23 cellular contexts compared by ENCODE assay signal in genomic region chr12:130877333-130877732, GRCh38. TPM values are rescaled to one million over a fixed set of nuclear protein-coding genes. Genes with fewer than 3 reads are reported as not detected.
DNase-seq lines count a peak whose midpoint lies in the region; ATAC-seq, FAIRE-seq and TF ChIP-seq lines count a peak whose summit lies in the region.
"Had no signal": no experiment of that assay in that cellular context is flagged by ENCODE, and none has a peak within 500 bp of the region (broad histone marks: within the 10 kb centered on the region; RNA-seq: fewer than 3 reads in every experiment).

No MANE protein-coding gene starts in this region.

- peaks cover 54% of the 10 kb centered on the region for H3K4me1 Mint-ChIP-seq in T-helper 17 cell

- H3K4me1 ChIP-seq in DOHH2 (ENCODE audit: control insufficient read depth, low read length) (peaks cover 72% of the 10 kb centered on the region), HEK293 (ENCODE audit: control insufficient read depth, insufficient read depth, low read length) (peaks cover 3% of the 10 kb centered on the region; the same call in 1 of the 2 replicates), endothelial cell of umbilical vein (ENCODE audit: control insufficient read depth, extremely low read depth, insufficient read depth, low read length) (peaks cover 16% of the 10 kb centered on the region)

- POLR2A ChIA-PET in HEK293 (lab: Yijun Ruan, JAX) = no interaction called here
- POLR2A ChIA-PET in endothelial cell of umbilical vein (lab: Charles Lee) = interaction anchor here (0.7 kb wide), 1 partner anchor 1283 kb away, joined by 6 read pairs; no protein-coding TSS in a partner anchor

- ATAC-seq in T-helper 17 cell (no peak), HG03565 (IDR thresholded peaks at IDR 0.05; ENCODE audit: unreplicated experiment) (no peak)
- ATAC-seq: CD8-positive, alpha-beta T cell; stimulated activated naive CD8-positive, alpha-beta T cell treated with anti-CD3 and anti-CD28 coated beads, Interleukin-15, amount 100 ng/mL, for 72 hours; T-cell had no signal

- no peaks in the 10 kb centered on the region for H3K27me3 Mint-ChIP-seq in T-helper 17 cell
- H3K27me3 Mint-ChIP-seq: central memory CD8-positive, alpha-beta T cell; stimulated activated naive CD8-positive, alpha-beta T cell treated with anti-CD3 and anti-CD28 coated beads, Interleukin-15, amount 100 ng/mL, for 72 hours; T-cell had no signal

- intact Hi-C loops in endothelial cell of umbilical vein (cut with micrococcal nuclease) = loop anchor here (10.0 kb wide), 1 partner anchor 837 kb away; the partner anchor contains the start of gene SFSWAP

- no peak for TF ChIP-seq CTCF in DOHH2 (IDR thresholded peaks at IDR 0.05; ENCODE audit: low read depth, low read length, poor library complexity, severe bottlenecking)
- no peak for TF ChIP-seq CTCF in HEK293 (tag by site-specific recombination; IDR thresholded peaks at IDR 0.05)
- no peak for TF ChIP-seq CTCF in endothelial cell of umbilical vein (IDR thresholded peaks at IDR 0.05; ENCODE audit: extremely low read depth in 1 of 2, insufficient read depth in 1 of 2, low read depth in 1 of 2, low read length in 2 of 2)

- peaks cover 67% of the 10 kb centered on the region for H3K36me3 ChIP-seq in DOHH2 (ENCODE audit: control insufficient read depth, low read length)
- peaks cover 27 to 51% of the 10 kb centered on the region in 2 experiments for H3K36me3 ChIP-seq in HEK293 (ENCODE audit: control insufficient read depth in 2 of 2, insufficient read depth in 1 of 2, low read length in 2 of 2)
- H3K36me3 ChIP-seq in endothelial cell of umbilical vein (ENCODE audit: control insufficient read depth in 2 of 2, extremely low read depth in 1 of 2, insufficient read depth in 2 of 2, low read length in 2 of 2) = peaks cover 6 to 36% of the 10 kb centered on the region in 2 experiments

- H3K9me1 ChIP-seq in endothelial cell of umbilical vein (replicated peaks; ENCODE audit: control insufficient read depth, extremely low read depth, insufficient read depth, low read length) = no peaks in the 10 kb centered on the region

- H2AFZ ChIP-seq in endothelial cell of umbilical vein (ENCODE audit: low read depth, low read length) = no peak overlapping the region
- H2AFZ ChIP-seq: PC-9 had no signal

- DNase-seq in T-helper 17 cell = no peak
- no peak for DNase-seq in endothelial cell of umbilical vein (ENCODE audit: low read depth, low spot score)
- no peak for DNase-seq in NCI-H146 treated with DMSO at 0.1 percent for 48 hours (lab: John Stamatoyannopoulos, UW; ENCODE audit: unreplicated experiment)
- no peak for DNase-seq in activated CD4-positive, CD25-positive, alpha-beta regulatory T cell treated with anti-CD3 and anti-CD28 coated beads, Interleukin-2, amount 50 U/mL, for 72 hours
- DNase-seq: activated CD4-positive, alpha-beta T cell treated with anti-CD3 and anti-CD28 coated beads, Interleukin-2, amount 50 U/mL, for 1 hour; activated naive CD4-positive, alpha-beta T cell treated with anti-CD3 and anti-CD28 coated beads for 36 hours; CD8-positive, alpha-beta T cell; DMS79 treated with DMSO at 0.1 percent for 48 hours; KG1; kidney; NCI-H187 treated with DMSO at 0.1 percent for 48 hours; NCI-H226; PC-9; SHP77 treated with DMSO at 0.1 percent for 48 hours; stimulated activated CD4-positive, alpha-beta T cell treated with anti-CD3 and anti-CD28 coated beads, Interleukin-4, amount 100 ng/mL, for 1 hour; stimulated activated naive CD8-positive, alpha-beta T cell treated with anti-CD3 and anti-CD28 coated beads, Interleukin-15, amount 100 ng/mL, for 72 hours; T-cell; tibial artery had no signal

- H3F3A ChIP-seq in DOHH2 (ENCODE audit: control insufficient read depth, insufficient read depth) = peaks cover 74% of the 10 kb centered on the region

- peak; percentile 42 for FAIRE-seq in endothelial cell of umbilical vein (lab: Jason Lieb, UNC)
- FAIRE-seq: H54, kidney had no signal

- peak overlapping the region; percentile 23 for H3K4me2 ChIP-seq in DOHH2 (ENCODE audit: low read length)
- H3K4me2 ChIP-seq in endothelial cell of umbilical vein (ENCODE audit: insufficient read depth, low read length) = no peak overlapping the region
- H3K4me2 ChIP-seq: PC-9 had no signal

- dilution Hi-C loops in endothelial cell of umbilical vein (cut with MboI; ENCODE audit: extremely low pct_ligation_motif_present, low sequenced_read_pairs) = no loop called here

- H4K20me1 ChIP-seq in DOHH2 (ENCODE audit: control insufficient read depth, insufficient read depth, low read depth, low read length) (peaks cover 39% of the 10 kb centered on the region), endothelial cell of umbilical vein (replicated peaks; ENCODE audit: control insufficient read depth, extremely low read depth, insufficient read depth, low read length) (peaks cover 9% of the 10 kb centered on the region)

- H3K27me3 ChIP-seq in DOHH2 (ENCODE audit: control insufficient read depth, low read length) = no peaks in the 10 kb centered on the region
- no peaks in the 10 kb centered on the region for H3K27me3 ChIP-seq in endothelial cell of umbilical vein (ENCODE audit: control insufficient read depth in 2 of 2, insufficient read depth in 2 of 2, low read length in 2 of 2)
- H3K27me3 ChIP-seq: tibial artery had no signal

- no TSS peak for BruUV-seq in endothelial cell of umbilical vein (replicated peaks; lab: Mats Ljungman, UMichigan)

- H3K9me2 ChIP-seq in DOHH2 (replicated peaks; ENCODE audit: control insufficient read depth, low read length) = no peaks in the 10 kb centered on the region

- peaks cover 28% of the 10 kb centered on the region for H3K79me2 ChIP-seq in DOHH2 (ENCODE audit: control insufficient read depth, low read length)
- peaks cover 28% of the 10 kb centered on the region for H3K79me2 ChIP-seq in endothelial cell of umbilical vein (ENCODE audit: control insufficient read depth, insufficient read depth, low read length)

- H3K27ac Mint-ChIP-seq in T-helper 17 cell = peak overlapping the region; percentile 24
- H3K27ac Mint-ChIP-seq: CD8-positive, alpha-beta T cell had no signal

- no peak overlapping the region for H3K4me3 Mint-ChIP-seq in T-helper 17 cell
- H3K4me3 Mint-ChIP-seq: activated naive CD4-positive, alpha-beta T cell treated with anti-CD3 and anti-CD28 coated beads for 36 hours; CD8-positive, alpha-beta T cell; central memory CD8-positive, alpha-beta T cell; stimulated activated naive CD8-positive, alpha-beta T cell treated with anti-CD3 and anti-CD28 coated beads, Interleukin-15, amount 100 ng/mL, for 72 hours; T-cell had no signal

- no peak overlapping the region for H3K9ac ChIP-seq in endothelial cell of umbilical vein (replicated peaks; ENCODE audit: extremely low read depth, insufficient read depth, low read length)

- H3K9me3 ChIP-seq in DOHH2 (ENCODE audit: control insufficient read depth, insufficient read depth, low read length) (no peaks in the 10 kb centered on the region), HEK293 (ENCODE audit: control insufficient read depth, insufficient read depth, low read depth, low read length) (no peaks in the 10 kb centered on the region), T-helper 17 cell (ENCODE audit: control insufficient read depth, low read length, poor library complexity, severe bottlenecking) (no peaks in the 10 kb centered on the region), endothelial cell of umbilical vein (replicated peaks; ENCODE audit: control insufficient read depth, insufficient read depth, low read length) (no peaks in the 10 kb centered on the region)
- H3K9me3 ChIP-seq: tibial artery had no signal

- no peak for TF ChIP-seq POLR2A in endothelial cell of umbilical vein (IDR thresholded peaks at IDR 0.05; ENCODE audit: low read depth, low read length)

- H3K4me3 ChIP-seq in DOHH2 (ENCODE audit: low read length) (no peak overlapping the region), HEK293 (ENCODE audit: low read depth, low read length) (no peak overlapping the region), endothelial cell of umbilical vein (replicated peaks in 1 of 3; ENCODE audit: insufficient read depth in 1 of 3, low read depth in 1 of 3, low read length in 3 of 3) (no peak overlapping the region)
- H3K4me3 ChIP-seq: PC-9, tibial artery had no signal

- H3K27ac ChIP-seq in DOHH2 (ENCODE audit: low read depth, low read length) = peak overlapping the region; percentile 13; the same call in 1 of the 2 replicates
- H3K27ac ChIP-seq in HEK293 (ENCODE audit: extremely low read depth, low read depth, low read length) = no peak overlapping the region
- H3K27ac ChIP-seq in endothelial cell of umbilical vein (ENCODE audit: insufficient read depth, low read depth, low read length) = no peak overlapping the region
- H3K27ac ChIP-seq: PC-9, tibial artery had no signal

- CTCF ChIA-PET in HEK293 (lab: Yijun Ruan, JAX) = interaction anchor here (1.0 kb wide), 1 partner anchor 13 kb away, joined by 3 read pairs; no protein-coding TSS in a partner anchor
- CTCF ChIA-PET in endothelial cell of umbilical vein (lab: Charles Lee) = no interaction called here

- H3K36me3 Mint-ChIP-seq in T-helper 17 cell (ENCODE audit: low read depth) = no peaks in the 10 kb centered on the region

TF ChIP-seq in HEK293, 187 proteins besides CTCF, POLR2A, EP300 and RAD21 (continues in another document):
- TF ChIP-seq ZBTB1 (tag by site-specific recombination; IDR thresholded peaks at IDR 0.05) = no peak

TF ChIP-seq in endothelial cell of umbilical vein, 7 proteins besides CTCF, POLR2A, EP300 and RAD21 (continues in another document):
- TF ChIP-seq MYC (IDR thresholded peaks at IDR 0.05; ENCODE audit: low read depth, low read length) = no peak

RNA-seq across cellular contexts. Expression of gene RAN, which starts 5.5 kb away (rescaled TPM):
- total RNA-seq in T-helper 17 cell (100 to 1,000 TPM; 294 to 321 TPM), endothelial cell of umbilical vein (1,205 and 1,212 TPM in 2 replicates)
- polyA plus RNA-seq in endothelial cell of umbilical vein = 986 and 1,075 TPM in 2 replicates
- 1,906 and 2,063 TPM in 2 replicates for polyA plus RNA-seq in endothelial cell of umbilical vein (2011; cell fraction: cytosol; rRNA removed)
- 895 and 1,087 TPM in 2 replicates for polyA plus RNA-seq in endothelial cell of umbilical vein (2011; cell fraction: nucleus; rRNA removed)
- polyA plus RNA-seq in endothelial cell of umbilical vein (2012) = 1,409 and 2,015 TPM in 2 replicates
- polyA minus RNA-seq in endothelial cell of umbilical vein = 908 and 983 TPM in 2 replicates
- polyA minus RNA-seq in endothelial cell of umbilical vein (2011; cell fraction: cytosol; rRNA and poly(A)+ RNA removed) = 640 TPM
- polyA minus RNA-seq in endothelial cell of umbilical vein (2011; cell fraction: nucleus; rRNA and poly(A)+ RNA removed) = 117 and 169 TPM in 2 replicates

RNA-seq across cellular contexts. Expression of gene STX2, which starts 38.3 kb away (rescaled TPM):
- total RNA-seq in T-helper 17 cell (10 to 100 TPM; 22.5 to 41.1 TPM), endothelial cell of umbilical vein (30.7 and 32.6 TPM in 2 replicates)
- 24.2 and 26.2 TPM in 2 replicates for polyA plus RNA-seq in endothelial cell of umbilical vein
- 23.2 and 23.6 TPM in 2 replicates for polyA plus RNA-seq in endothelial cell of umbilical vein (2011; cell fraction: cytosol; rRNA removed)
- 45.4 and 65.4 TPM in 2 replicates for polyA plus RNA-seq in endothelial cell of umbilical vein (2011; cell fraction: nucleus; rRNA removed)
- 33.7 and 36.7 TPM in 2 replicates for polyA plus RNA-seq in endothelial cell of umbilical vein (2012)
- 25.8 and 28.8 TPM in 2 replicates for polyA minus RNA-seq in endothelial cell of umbilical vein
- 7.0 TPM for polyA minus RNA-seq in endothelial cell of umbilical vein (2011; cell fraction: cytosol; rRNA and poly(A)+ RNA removed)
- 8.8 and 14.8 TPM in 2 replicates for polyA minus RNA-seq in endothelial cell of umbilical vein (2011; cell fraction: nucleus; rRNA and poly(A)+ RNA removed)
